19 cellular contexts compared by ENCODE assay signal in the genomic region with DNA sequence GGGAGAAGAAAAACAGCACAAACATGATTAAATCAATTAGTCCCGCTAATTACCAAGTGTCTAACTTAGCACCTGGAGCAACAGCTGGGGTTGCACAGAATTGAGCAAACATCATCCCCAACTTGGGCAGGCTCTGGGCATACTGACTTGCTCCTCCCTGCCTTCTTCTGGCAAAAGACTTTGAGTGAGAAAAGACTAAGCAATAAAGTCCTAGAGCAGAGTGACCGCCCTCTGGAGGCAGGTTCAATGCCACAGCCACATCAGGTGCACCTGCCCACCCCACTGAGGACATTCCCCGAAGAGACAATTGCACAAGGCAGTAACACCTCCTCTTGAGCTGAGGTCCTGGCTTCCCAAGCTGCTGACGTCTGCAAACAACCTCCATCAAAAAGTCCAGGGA.
DNase-seq lines count a peak whose midpoint lies in the region; ATAC-seq, FAIRE-seq and TF ChIP-seq lines count a peak whose summit lies in the region.
"Had no signal": no experiment of that assay in that cellular context is flagged by ENCODE, and none has a peak within 500 bp of the region (broad histone marks: within the 10 kb centered on the region; RNA-seq: fewer than 3 reads in every experiment).

No MANE protein-coding gene starts in this region.

- POLR2A ChIA-PET in MCF 10A (lab: Yijun Ruan, JAX) (interaction anchor here (1.1 to 1.7 kb wide), 2 partner anchors 11 to 13 kb away, joined by 3 read pairs; no protein-coding TSS in a partner anchor), H1 (lab: Charles Lee; ENCODE audit: partially characterized antibody) (no interaction called here)
- POLR2A ChIA-PET in CD8-positive, alpha-beta memory T cell (lab: Charles Lee), result no interaction called here

- no peaks in the 10 kb centered on the region for H3K27me3 ChIP-seq in H1 (replicated peaks in 1 of 4; ENCODE audit: control insufficient read depth in 3 of 4, extremely low read depth in 1 of 4, insufficient read depth in 3 of 4, low read length in 3 of 4)
- no peaks in the 10 kb centered on the region for H3K27me3 ChIP-seq in upper lobe of right lung
- H3K27me3 ChIP-seq in CD8-positive, alpha-beta memory T cell (ENCODE audit: insufficient read depth, low read length, poor library complexity, severe bottlenecking), result no peaks in the 10 kb centered on the region

- H2BK12ac ChIP-seq in H1 (ENCODE audit: low read depth, low read length), result 0 out of 2 replicates have a peak overlapping the region, but pooled peaks have one; percentile 13

- H3K23ac ChIP-seq in H1 (ENCODE audit: insufficient read length), result no peak overlapping the region

- peak; percentile 41 to 82 for DNase-seq in T47D (ENCODE audit: low read depth in 1 of 2, low spot score in 1 of 2)
- DNase-seq in MCF 10A (ENCODE audit: unreplicated experiment), result no peak
- DNase-seq in NCI-H146 (lab: John Stamatoyannopoulos, UW), result peak; percentile 84
- no peak for DNase-seq in H1 (ENCODE audit: low read depth in 1 of 2, low spot score in 2 of 2)
- DNase-seq in upper lobe of right lung, result no peak
- DNase-seq in CD8-positive, alpha-beta memory T cell, result no peak
- no peak for DNase-seq in AG20443 (ENCODE audit: low spot score)
- DNase-seq in GM19239 (ENCODE audit: insufficient read length, low spot score), result no peak
- DNase-seq: activated naive CD8-positive, alpha-beta T cell treated with anti-CD3 and anti-CD28 coated beads for 36 hours; cerebellar nuclear complex; DND-41; head of caudate nucleus; left lung; MV-4-11; naive B cell; NCI-H526 treated with DMSO at 0.1 percent for 48 hours; stimulated activated CD4-positive, alpha-beta T cell treated with anti-CD3 and anti-CD28 coated beads, Interleukin-2, amount 100 ng/mL, for 24 hours had no signal

- no peak overlapping the region for H3K9ac ChIP-seq in H1 (replicated peaks in 1 of 4; ENCODE audit: extremely low read depth in 1 of 4, low read depth in 3 of 4, low read length in 3 of 4)

- no peak overlapping the region for H3K4ac ChIP-seq in H1 (replicated peaks; ENCODE audit: insufficient read length, low read depth, low read length)

- no peak overlapping the region for H3K18ac ChIP-seq in H1 (ENCODE audit: extremely low read depth, low read length)

- H2BK5ac ChIP-seq in H1 (ENCODE audit: low read depth, low read length), result no peak overlapping the region

- no peaks in the 10 kb centered on the region for H3K9me3 Mint-ChIP-seq in MCF 10A (ENCODE audit: unreplicated experiment)
- H3K9me3 Mint-ChIP-seq in CD8-positive, alpha-beta memory T cell, result peaks cover 0 to 6% (median 2%) of the 10 kb centered on the region in 5 donors

- H2AFZ ChIP-seq in H1 (ENCODE audit: low read length), result no peak overlapping the region

- H3K79me1 ChIP-seq in H1 (ENCODE audit: low read depth, low read length), result no peaks in the 10 kb centered on the region

- in situ Hi-C loops in T47D (cut with HindIII; ENCODE audit: low pct_unique_long_range_greater_than_20kb, low sequenced_read_pairs), result no loop called here

- H4K8ac ChIP-seq in H1 (ENCODE audit: extremely low read depth, insufficient read depth, low read length), result no peak overlapping the region

- H3K4me2 ChIP-seq in H1 (ENCODE audit: insufficient read depth in 1 of 2, low read depth in 2 of 2, low read length in 2 of 2), result no peak overlapping the region

- H3K4me3 Mint-ChIP-seq in MCF 10A (ENCODE audit: unreplicated experiment), result no peak overlapping the region
- no peak overlapping the region for H3K4me3 Mint-ChIP-seq in CD8-positive, alpha-beta memory T cell
- H3K4me3 Mint-ChIP-seq: activated naive CD8-positive, alpha-beta T cell treated with anti-CD3 and anti-CD28 coated beads for 36 hours had no signal

- peaks cover 13 to 31% (median 26%) of the 10 kb centered on the region in 4 experiments; a peak in 6 of 7 replicates for H3K4me1 ChIP-seq in H1 (replicated peaks in 1 of 4; ENCODE audit: control insufficient read depth in 3 of 4, insufficient read depth in 4 of 4, low read length in 3 of 4)
- no peaks in the 10 kb centered on the region for H3K4me1 ChIP-seq in upper lobe of right lung
- H3K4me1 ChIP-seq in CD8-positive, alpha-beta memory T cell (ENCODE audit: insufficient read depth, low read length), result no peaks in the 10 kb centered on the region
- H3K4me1 ChIP-seq: HAP-1, left lung had no signal

- no peak overlapping the region for H4K5ac ChIP-seq in H1 (ENCODE audit: insufficient read length, low read depth, low read length)

- H3K36me3 Mint-ChIP-seq in MCF 10A (ENCODE audit: insufficient read depth, unreplicated experiment), result peaks cover 67% of the 10 kb centered on the region
- no peaks in the 10 kb centered on the region for H3K36me3 Mint-ChIP-seq in CD8-positive, alpha-beta memory T cell
- H3K36me3 Mint-ChIP-seq: activated naive CD8-positive, alpha-beta T cell treated with anti-CD3 and anti-CD28 coated beads for 36 hours had no signal

- WGBS in H1 (ENCODE audit: extremely low coverage in 1 of 2, insufficient coverage in 1 of 2, insufficient read length in 1 of 2, insufficient replicate concordance in 2 of 2, low coverage in 1 of 2, low lambda C conversion rate in 2 of 2, missing lambda C conversion rate in 1 of 2), 2 experiments, result 85% methylated on average over 4 of the region's 4 CpGs; no CpG with 5 or more reads in 1 of the 2 experiments

- no peak overlapping the region for H2BK120ac ChIP-seq in H1 (replicated peaks; ENCODE audit: low read depth, low read length)

- TF ChIP-seq CTCF in MCF 10A (IDR thresholded peaks at IDR 0.05; ENCODE audit: unreplicated experiment) (no peak), H1 (IDR thresholded peaks at IDR 0.05; ENCODE audit: control extremely low read depth in 1 of 3, insufficient read depth in 1 of 3, low read depth in 1 of 3, low read length in 3 of 3) (peak; percentile 41 to 60 (median 55); a peak in 3 of 4 replicates), upper lobe of right lung (IDR thresholded peaks at IDR 0.05) (no peak)

- FAIRE-seq in H1 (lab: Jason Lieb, UNC) (no peak), GM19239 (lab: Jason Lieb, UNC) (no peak)

- H4K20me1 ChIP-seq in H1 (replicated peaks in 1 of 2; ENCODE audit: control insufficient read depth in 1 of 2, insufficient read depth in 2 of 2, low read length in 2 of 2), result no peaks in the 10 kb centered on the region

- CTCF ChIA-PET in MCF 10A (lab: Yijun Ruan, JAX), result interaction anchor here (0.8 kb wide), 1 partner anchor 1527 kb away, joined by 3 read pairs; no protein-coding TSS in a partner anchor
- CTCF ChIA-PET in H1 (lab: Charles Lee; ENCODE audit: partially characterized antibody), result interaction anchor here (0.7 to 2.1 kb wide), 11 partner anchors 13 to 360 kb away, joined by 3 to 10 read pairs (median 4); no protein-coding TSS in a partner anchor
- CTCF ChIA-PET in CD8-positive, alpha-beta memory T cell (lab: Charles Lee), result no interaction called here

- H3K27me3 Mint-ChIP-seq in MCF 10A (ENCODE audit: insufficient read depth, unreplicated experiment), result no peaks in the 10 kb centered on the region
- H3K27me3 Mint-ChIP-seq in CD8-positive, alpha-beta memory T cell, result peaks cover 22 to 26% of the 10 kb centered on the region in 2 donors

- no peak overlapping the region for H3K56ac ChIP-seq in H1 (replicated peaks; ENCODE audit: insufficient read length, low read depth, low read length)

- H3K36me3 ChIP-seq in H1 (ENCODE audit: control insufficient read depth in 2 of 4, insufficient read depth in 4 of 4, low read length in 3 of 4), result no peaks in the 10 kb centered on the region
- H3K36me3 ChIP-seq in upper lobe of right lung, result no peaks in the 10 kb centered on the region
- H3K36me3 ChIP-seq in CD8-positive, alpha-beta memory T cell (ENCODE audit: insufficient read depth, low read length), result no peaks in the 10 kb centered on the region
- H3K36me3 ChIP-seq: HAP-1, left lung had no signal

- H4K91ac ChIP-seq in H1 (replicated peaks; ENCODE audit: insufficient read length, low read length), result no peak overlapping the region

- H3K23me2 ChIP-seq in H1 (ENCODE audit: low read depth, low read length), result no peaks in the 10 kb centered on the region

- intact Hi-C loops in MCF 10A (cut with micrococcal nuclease), result no loop called here
- intact Hi-C loops in upper lobe of right lung (cut with DNase I), result no loop called here

- H2BK20ac ChIP-seq in H1 (ENCODE audit: low read length), result 0 out of 2 replicates have a peak overlapping the region, but pooled peaks have one; percentile 38

- no peak overlapping the region for H2AK5ac ChIP-seq in H1 (ENCODE audit: low read depth, low read length)

- H3K4me3 ChIP-seq in H1 (ENCODE audit: extremely low read depth in 1 of 4, insufficient read depth in 2 of 4, low read depth in 3 of 4, low read length in 4 of 4), result no peak overlapping the region
- no peak overlapping the region for H3K4me3 ChIP-seq in upper lobe of right lung
- no peak overlapping the region for H3K4me3 ChIP-seq in CD8-positive, alpha-beta memory T cell (ENCODE audit: low read length)
- H3K4me3 ChIP-seq: HAP-1, left lung had no signal

- no TSS peak for BruUV-seq in MCF 10A (replicated peaks; lab: Mats Ljungman, UMichigan)

- ATAC-seq in upper lobe of right lung, result peak; percentile 51
- ATAC-seq: activated CD4-positive, CD25-positive, alpha-beta regulatory T cell treated with anti-CD3 and anti-CD28 coated beads, Interleukin-2, amount 50 U/mL, for 24 hours; left lung had no signal

- H3K9me3 ChIP-seq in H1 (ENCODE audit: insufficient read depth in 2 of 2, low read depth in 1 of 2, low read length in 1 of 2), result no peaks in the 10 kb centered on the region
- H3K9me3 ChIP-seq in upper lobe of right lung, result no peaks in the 10 kb centered on the region
- H3K9me3 ChIP-seq in CD8-positive, alpha-beta memory T cell (ENCODE audit: low read length), result no peaks in the 10 kb centered on the region
- H3K9me3 ChIP-seq: HAP-1, left lung had no signal

- H3K79me2 ChIP-seq in H1 (ENCODE audit: control insufficient read depth in 1 of 2, insufficient read depth in 2 of 2, low read length in 2 of 2), result no peaks in the 10 kb centered on the region

- no peak for TF ChIP-seq EP300 in H1 (IDR thresholded peaks at IDR 0.05; ENCODE audit: borderline replicate concordance in 1 of 2, low read depth in 2 of 2, low read length in 2 of 2)

- TF ChIP-seq RAD21 in H1 (IDR thresholded peaks at IDR 0.05 in 1 of 2, conservative IDR thresholded peaks at IDR 0.05 in 1 of 2; ENCODE audit: low read depth in 2 of 2, low read length in 2 of 2), result peak; percentile 45 to 59

- no peaks in the 10 kb centered on the region for H3K4me1 Mint-ChIP-seq in MCF 10A (ENCODE audit: insufficient read depth, unreplicated experiment)
- no peaks in the 10 kb centered on the region for H3K4me1 Mint-ChIP-seq in CD8-positive, alpha-beta memory T cell
- H3K4me1 Mint-ChIP-seq: activated naive CD8-positive, alpha-beta T cell treated with anti-CD3 and anti-CD28 coated beads for 36 hours; naive B cell had no signal

- no peak for TF ChIP-seq POLR2A in H1 (IDR thresholded peaks at IDR 0.05; ENCODE audit: control extremely low read depth in 1 of 2, low read depth in 2 of 2, low read length in 2 of 2)

- no peak overlapping the region for H3K14ac ChIP-seq in H1 (ENCODE audit: insufficient read length)

- no peak overlapping the region for H2BK15ac ChIP-seq in H1 (ENCODE audit: low read length)

- H3K27ac Mint-ChIP-seq in MCF 10A (ENCODE audit: low read depth, unreplicated experiment), result no peak overlapping the region
- H3K27ac Mint-ChIP-seq in CD8-positive, alpha-beta memory T cell, result no peak overlapping the region
- H3K27ac Mint-ChIP-seq: activated naive CD8-positive, alpha-beta T cell treated with anti-CD3 and anti-CD28 coated beads for 36 hours had no signal

- no peak overlapping the region for H3K27ac ChIP-seq in H1 (ENCODE audit: low read depth, low read length)
- H3K27ac ChIP-seq in upper lobe of right lung, result no peak overlapping the region
- no peak overlapping the region for H3K27ac ChIP-seq in CD8-positive, alpha-beta memory T cell (ENCODE audit: low read depth, low read length)
- H3K27ac ChIP-seq: left lung had no signal

Comparison
In these comparisons a context has a peak if more than half of its experiments do, and no peak if none do; other contexts are left out.
1. DNase-seq: peak in T47D (2 of 2) and NCI-H146 (single experiment); none in MCF 10A (single experiment), H1 (0 of 2), upper lobe of right lung (single experiment), CD8-positive, alpha-beta memory T cell (0 of 5), AG20443 (single experiment) and GM19239 (single experiment).
2. CTCF ChIP-seq: peak in H1 (3 of 3); none in MCF 10A (single experiment) and upper lobe of right lung (single experiment).